10 cellular contexts compared by ENCODE assay signal in the genomic region with DNA sequence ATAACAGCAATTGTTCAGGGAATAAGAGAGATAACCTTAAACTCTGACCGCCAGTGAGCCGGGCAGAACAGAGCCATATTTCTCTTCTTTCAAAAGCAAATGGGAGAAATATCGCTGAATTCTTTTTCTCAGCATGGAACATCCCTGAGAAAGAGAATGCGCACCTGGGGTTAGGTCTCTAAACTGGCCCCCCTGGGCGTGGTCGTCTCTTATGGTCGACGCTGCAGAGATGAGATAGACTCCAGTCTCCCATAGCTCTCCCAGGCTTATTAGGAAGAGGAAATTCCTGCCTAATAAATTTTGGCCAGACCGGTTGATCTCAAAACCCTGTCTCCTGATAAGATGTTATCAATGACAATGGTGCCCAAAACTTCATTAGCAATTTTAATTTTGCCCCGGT. TPM values are rescaled to one million over a fixed set of nuclear protein-coding genes. Genes with fewer than 3 reads are reported as not detected.
DNase-seq lines count a peak whose midpoint lies in the region; ATAC-seq and TF ChIP-seq lines count a peak whose summit lies in the region.
"Not testable (repeated sequence)": the region's sequence is repeated elsewhere in the genome, so short reads cannot be mapped to it uniquely, and the experiment has no call there.
"Had no signal": no experiment of that assay in that cellular context is flagged by ENCODE, and none has a peak within 500 bp of the region (broad histone marks: within the 10 kb centered on the region; RNA-seq: fewer than 3 reads in every experiment).

No MANE protein-coding gene starts in this region.

- H3K4me2 ChIP-seq in GM23338 (peak overlapping the region; percentile 75), smooth muscle cell (peak overlapping the region; percentile 65)

- not testable (repeated sequence) for H3K9me2 ChIP-seq in GM23338 (ENCODE audit: insufficient read depth)

- not testable (repeated sequence) for ATAC-seq in GM23338

- not testable (repeated sequence) for TF ChIP-seq CTCF in GM23338 (conservative IDR thresholded peaks at IDR 0.05; ENCODE audit: low read depth in 2 of 2); endodermal cell (conservative IDR thresholded peaks at IDR 0.05); smooth muscle cell (IDR thresholded peaks at IDR 0.05; ENCODE audit: borderline replicate concordance, insufficient read depth, poor library complexity, severe bottlenecking)

- H3K27ac Mint-ChIP-seq in GM23338 = 0 out of 2 replicates have a peak overlapping the region, but pooled peaks have one; percentile 56
- not testable (repeated sequence) for H3K27ac Mint-ChIP-seq in endodermal cell

- not testable (repeated sequence) for H3K9me3 Mint-ChIP-seq in GM23338, endodermal cell

- H3K27me3 Mint-ChIP-seq in GM23338 (ENCODE audit: insufficient read depth, low read depth, poor library complexity) = peaks cover 53% of the 10 kb centered on the region
- not testable (repeated sequence) for H3K27me3 Mint-ChIP-seq in endodermal cell (ENCODE audit: insufficient read depth)

- H3K4me1 Mint-ChIP-seq in GM23338 = peaks cover 57% of the 10 kb centered on the region
- H3K4me1 Mint-ChIP-seq in endodermal cell = peaks cover 41% of the 10 kb centered on the region

- H3K27me3 ChIP-seq in GM23338 (ENCODE audit: insufficient read depth) (peaks cover 34% of the 10 kb centered on the region), HUES64 (ENCODE audit: insufficient read depth, low read length) (peaks cover 27% of the 10 kb centered on the region), iPS-18a (ENCODE audit: control insufficient read depth, insufficient read depth, low read length) (peaks cover 26% of the 10 kb centered on the region), smooth muscle cell (ENCODE audit: low read depth) (peaks cover 10% of the 10 kb centered on the region)
- H3K27me3 ChIP-seq in endodermal cell (ENCODE audit: control insufficient read depth, insufficient read depth, low read length, poor library complexity, severe bottlenecking) = not testable (repeated sequence)

- H3K4me3 ChIP-seq in GM23338 (peak overlapping the region; percentile 46), HUES64 (ENCODE audit: low read length) (peak overlapping the region; percentile 36; the same call in 1 of the 2 replicates), iPS-18a (ENCODE audit: low read length) (peak overlapping the region; percentile 36)
- not testable (repeated sequence) for H3K4me3 ChIP-seq in endodermal cell (ENCODE audit: low read length); smooth muscle cell

- H3K36me3 Mint-ChIP-seq in GM23338 (ENCODE audit: low read depth); endodermal cell (ENCODE audit: low read depth): not testable (repeated sequence)

- H3K79me2 ChIP-seq in GM23338 (replicated peaks; ENCODE audit: insufficient read depth); smooth muscle cell (ENCODE audit: low read depth): not testable (repeated sequence)

- WGBS in HUES64 = 1% methylated on average over 10 of the region's 10 CpGs
- 5 to 12% methylated on average over 6 to 8 of the region's 10 CpGs for WGBS in endodermal cell (ENCODE audit: insufficient coverage in 1 of 2, insufficient read length in 1 of 2), 2 experiments
- 7% methylated on average over 10 of the region's 10 CpGs for WGBS in smooth muscle cell (ENCODE audit: low lambda C conversion rate)

- peaks cover 17% of the 10 kb centered on the region for H3F3A ChIP-seq in GM23338 (replicated peaks; ENCODE audit: low read depth)
- not testable (repeated sequence) for H3F3A ChIP-seq in smooth muscle cell (ENCODE audit: low read depth)

- H2AFZ ChIP-seq in GM23338 = not testable (repeated sequence)
- peak overlapping the region; percentile 84 for H2AFZ ChIP-seq in smooth muscle cell (ENCODE audit: low read depth)

- peak overlapping the region; percentile 63 for H3K4me3 Mint-ChIP-seq in GM23338
- peak overlapping the region; percentile 36 for H3K4me3 Mint-ChIP-seq in endodermal cell

- H3K9ac ChIP-seq in HUES64 (ENCODE audit: low read depth, low read length); endodermal cell (ENCODE audit: extremely low read depth, low read length, poor library complexity, severe bottlenecking); iPS-18a (ENCODE audit: low read length); smooth muscle cell (ENCODE audit: low read depth): not testable (repeated sequence)

- DNase-seq in GM23338 (ENCODE audit: low spot score) = peak; percentile 86
- peak; percentile 42 for DNase-seq in NCI-H82 (lab: John Stamatoyannopoulos, UW)
- peak; percentile 85 for DNase-seq in endodermal cell
- not testable (repeated sequence) for DNase-seq in smooth muscle cell (lab: John Stamatoyannopoulos, UW; ENCODE audit: unreplicated experiment)

- not testable (repeated sequence) for H3K36me3 ChIP-seq in GM23338 (ENCODE audit: insufficient read depth); HUES64 (ENCODE audit: insufficient read depth, low read length); endodermal cell (ENCODE audit: control insufficient read depth, insufficient read depth, low read length); iPS-18a (ENCODE audit: control insufficient read depth, low read depth, low read length); smooth muscle cell (ENCODE audit: low read depth)

- H4K20me1 ChIP-seq in GM23338 (replicated peaks; ENCODE audit: insufficient read depth); smooth muscle cell (ENCODE audit: low read depth): not testable (repeated sequence)

- not testable (repeated sequence) for H3K9me3 ChIP-seq in HUES64 (ENCODE audit: insufficient read depth, low read depth, low read length); endodermal cell (ENCODE audit: control insufficient read depth, low read length); iPS-18a (ENCODE audit: control insufficient read depth, low read depth, low read length); smooth muscle cell (replicated peaks; ENCODE audit: low read depth)

- H3K27ac ChIP-seq in GM23338 (ENCODE audit: low read depth); HUES64 (ENCODE audit: low read depth, low read length); endodermal cell (ENCODE audit: low read depth, low read length); iPS-18a (ENCODE audit: low read length); smooth muscle cell (ENCODE audit: low read depth): not testable (repeated sequence)

- H3K4me1 ChIP-seq in GM23338 (ENCODE audit: insufficient read depth) (peaks cover 69% of the 10 kb centered on the region), HUES64 (ENCODE audit: insufficient read depth, low read length) (peaks cover 46% of the 10 kb centered on the region), endodermal cell (ENCODE audit: control insufficient read depth, insufficient read depth, low read length) (peaks cover 25% of the 10 kb centered on the region), iPS-18a (ENCODE audit: control insufficient read depth, low read depth, low read length) (peaks cover 66% of the 10 kb centered on the region), smooth muscle cell (ENCODE audit: low read depth) (peaks cover 25% of the 10 kb centered on the region)

TF ChIP-seq in GM23338, 12 proteins besides CTCF, POLR2A, EP300 and RAD21:
- peak; percentile 58 for TF ChIP-seq POLR2AphosphoS5 (IDR thresholded peaks at IDR 0.05; ENCODE audit: low read depth)
TF ChIP-seq in GM23338: peak in this region for 1; not testable (repeated sequence) for 11.

RNA-seq across cellular contexts. Expression of gene CRYBB1, which starts 4.1 kb away (rescaled TPM):
- total RNA-seq in GM23338 (2014; rRNA removed; shearing (Covaris generic)) = 1.6 and 2.4 TPM in 2 replicates
- 3.0 and 3.7 TPM in 2 replicates for polyA plus RNA-seq in GM23338 (2016; fragmentation: Nextera tagmentation; extraction: Ambion mirVana)
- polyA plus RNA-seq in HUES64 (2013, experiment 1 of 2) = 4.6 TPM
- 3.0 TPM for polyA plus RNA-seq in HUES64 (2013, experiment 2 of 2)
- total RNA-seq in endodermal cell = 1 to 10 TPM in 1 of 2 donors, under 1 TPM in 1; 0.33 to 1.7 TPM
- polyA plus RNA-seq in endodermal cell (2013, experiment 1 of 2) = 0.21 TPM
- polyA plus RNA-seq in endodermal cell (2013, experiment 2 of 2) = not detected
- total RNA-seq in smooth muscle cell = 0.27 TPM in 1 of 2 replicates, not detected in the other
- not detected in 2 replicates for polyA plus RNA-seq in smooth muscle cell
- total RNA-seq: CD4-positive, alpha-beta memory T cell; Daoy; IMR-90 had no signal
- polyA plus RNA-seq: CD4-positive, alpha-beta memory T cell; IMR-90 had no signal

RNA-seq across cellular contexts. Expression of gene CRYBA4, which starts 8.0 kb away (rescaled TPM):
- total RNA-seq in GM23338 (2014; rRNA removed; shearing (Covaris generic)) = 1.7 TPM in 1 of 2 replicates, not detected in the other
- polyA plus RNA-seq in GM23338 (2016; fragmentation: Nextera tagmentation; extraction: Ambion mirVana) (1.2 and 1.5 TPM in 2 replicates), smooth muscle cell (1.1 and 1.8 TPM in 2 replicates)
- 1.3 TPM for polyA plus RNA-seq in HUES64 (2013, experiment 1 of 2)
- polyA plus RNA-seq in HUES64 (2013, experiment 2 of 2) = 0.95 TPM
- total RNA-seq in endodermal cell (not detected), smooth muscle cell (4.9 TPM in 1 of 2 replicates, not detected in the other)
- polyA plus RNA-seq in endodermal cell (2013, experiment 1 of 2) = 0.39 TPM
- polyA plus RNA-seq in endodermal cell (2013, experiment 2 of 2) = 0.50 TPM
- total RNA-seq: CD4-positive, alpha-beta memory T cell; Daoy; IMR-90 had no signal
- polyA plus RNA-seq: CD14-positive monocyte; CD4-positive, alpha-beta memory T cell; IMR-90 had no signal

RNA-seq across cellular contexts. Expression of gene TPST2, which starts 23.8 kb away (rescaled TPM):
- 106 and 127 TPM in 2 replicates for total RNA-seq in GM23338 (2014; rRNA removed; shearing (Covaris generic))
- polyA plus RNA-seq in GM23338 (2016; fragmentation: Nextera tagmentation; extraction: Ambion mirVana) (37.9 and 43.1 TPM in 2 replicates), smooth muscle cell (48.5 and 50.2 TPM in 2 replicates)
- polyA plus RNA-seq in HUES64 (2013, experiment 1 of 2) = 34.5 TPM
- 35.2 TPM for polyA plus RNA-seq in HUES64 (2013, experiment 2 of 2)
- total RNA-seq in endodermal cell (10 to 100 TPM; 38.9 to 53.2 TPM), smooth muscle cell (44.1 and 44.8 TPM in 2 replicates)
- polyA plus RNA-seq in endodermal cell (2013, experiment 1 of 2) = 22.0 TPM
- polyA plus RNA-seq in endodermal cell (2013, experiment 2 of 2) = 19.7 TPM

RNA-seq across cellular contexts. Expression of gene MIAT, which starts 43.6 kb away (rescaled TPM):
- 51.4 and 63.6 TPM in 2 replicates for total RNA-seq in GM23338 (2014; rRNA removed; shearing (Covaris generic))
- 8.2 and 10.0 TPM in 2 replicates for polyA plus RNA-seq in GM23338 (2016; fragmentation: Nextera tagmentation; extraction: Ambion mirVana)
- polyA plus RNA-seq in HUES64 (2013, experiment 1 of 2) = 20.0 TPM
- polyA plus RNA-seq in HUES64 (2013, experiment 2 of 2) = 22.8 TPM
- 1 to 10 TPM; 1.2 to 4.4 TPM for total RNA-seq in endodermal cell
- 208 TPM for polyA plus RNA-seq in endodermal cell (2013, experiment 1 of 2)
- polyA plus RNA-seq in endodermal cell (2013, experiment 2 of 2) = 156 TPM
- total RNA-seq in smooth muscle cell = 2.8 and 7.0 TPM in 2 replicates
- polyA plus RNA-seq in smooth muscle cell = 0.16 and 5.1 TPM in 2 replicates
